ENCODE assay signal across 6 cellular contexts in genomic region chr20:57348200-57348921, GRCh38. TPM values are rescaled to one million over a fixed set of nuclear protein-coding genes. Genes with fewer than 3 reads are reported as not detected.
"Had no signal": no experiment of that assay in that cellular context is flagged by ENCODE, and none has a peak within 500 bp of the region (broad histone marks: within the 10 kb centered on the region; RNA-seq: fewer than 3 reads in every experiment).

No MANE protein-coding gene starts in this region.

RNA-seq across cellular contexts. Expression of gene SPO11, which starts 18.8 kb away (rescaled TPM):
- total RNA-seq: HepG2, HT-29, HT1080, IMR-90, K562 had no signal
- polyA plus RNA-seq: HepG2, IgD-negative memory B cell, IMR-90, K562 had no signal
